In the genomic region with DNA sequence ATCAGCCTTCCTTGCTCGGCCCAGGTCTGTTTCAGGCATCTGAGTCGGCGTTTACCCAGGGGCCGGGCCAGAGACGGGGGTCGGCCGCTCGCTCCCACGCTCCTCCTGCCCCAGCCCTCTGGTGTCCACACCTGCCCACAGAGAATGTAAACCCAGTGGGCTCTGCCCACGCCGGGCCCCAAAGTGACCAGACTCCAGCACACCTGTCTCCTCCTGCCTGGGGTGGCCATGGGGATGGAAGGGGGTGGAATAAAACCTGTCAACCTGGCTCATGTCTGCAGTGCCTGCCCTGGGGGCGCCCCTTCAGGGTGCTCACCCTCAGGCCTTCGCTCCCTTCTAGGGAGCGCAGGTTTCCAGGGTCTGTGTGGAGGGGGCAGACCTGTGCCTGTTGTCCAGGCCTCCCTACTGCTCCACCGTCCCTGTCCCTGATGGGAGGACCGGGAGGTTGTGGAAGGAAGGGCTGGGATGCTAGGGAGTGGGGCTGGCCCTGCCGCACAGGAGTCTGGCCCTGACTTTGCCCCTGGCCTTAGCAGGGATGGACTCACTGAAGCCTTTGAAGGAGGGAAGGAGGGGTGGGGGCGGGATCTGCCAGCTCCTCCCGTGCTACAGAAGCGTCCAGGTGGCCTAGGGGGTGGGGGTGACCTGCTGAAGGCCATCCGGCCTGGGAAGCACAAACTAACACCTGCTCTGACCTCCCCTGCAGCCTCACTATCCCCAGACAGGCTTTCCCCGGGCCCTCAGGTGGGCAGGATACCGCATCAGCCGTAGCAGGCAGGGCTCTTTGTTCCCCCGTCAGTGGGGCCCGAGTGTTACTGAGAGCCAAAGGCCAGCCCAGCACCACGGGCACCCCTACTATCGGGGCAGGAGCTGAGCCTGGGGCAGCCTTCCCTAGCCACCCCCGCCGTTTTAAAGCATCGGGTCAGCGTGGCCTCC, we compare ENCODE assay signal across 1 cellular context.
TF ChIP-seq lines count a peak whose summit lies in the region.

No MANE protein-coding gene starts in this region.

TF ChIP-seq in GM23338, 12 proteins besides CTCF, POLR2A, EP300 and RAD21:
- TF ChIP-seq NANOG (IDR thresholded peaks at IDR 0.05; ENCODE audit: borderline replicate concordance) (no peak), ZNF331 (CRISPR knock-in tag; IDR thresholded peaks at IDR 0.05; ENCODE audit: low read depth) (no peak), POLR2AphosphoS5 (IDR thresholded peaks at IDR 0.05; ENCODE audit: low read depth) (no peak), ZNF114 (CRISPR knock-in tag; IDR thresholded peaks at IDR 0.05) (no peak), EZH2 (IDR thresholded peaks at IDR 0.05; ENCODE audit: low read depth, unreplicated experiment) (no peak), JUNB (IDR thresholded peaks at IDR 0.05; ENCODE audit: unreplicated experiment) (no peak)
- TF ChIP-seq, protein P1, sequence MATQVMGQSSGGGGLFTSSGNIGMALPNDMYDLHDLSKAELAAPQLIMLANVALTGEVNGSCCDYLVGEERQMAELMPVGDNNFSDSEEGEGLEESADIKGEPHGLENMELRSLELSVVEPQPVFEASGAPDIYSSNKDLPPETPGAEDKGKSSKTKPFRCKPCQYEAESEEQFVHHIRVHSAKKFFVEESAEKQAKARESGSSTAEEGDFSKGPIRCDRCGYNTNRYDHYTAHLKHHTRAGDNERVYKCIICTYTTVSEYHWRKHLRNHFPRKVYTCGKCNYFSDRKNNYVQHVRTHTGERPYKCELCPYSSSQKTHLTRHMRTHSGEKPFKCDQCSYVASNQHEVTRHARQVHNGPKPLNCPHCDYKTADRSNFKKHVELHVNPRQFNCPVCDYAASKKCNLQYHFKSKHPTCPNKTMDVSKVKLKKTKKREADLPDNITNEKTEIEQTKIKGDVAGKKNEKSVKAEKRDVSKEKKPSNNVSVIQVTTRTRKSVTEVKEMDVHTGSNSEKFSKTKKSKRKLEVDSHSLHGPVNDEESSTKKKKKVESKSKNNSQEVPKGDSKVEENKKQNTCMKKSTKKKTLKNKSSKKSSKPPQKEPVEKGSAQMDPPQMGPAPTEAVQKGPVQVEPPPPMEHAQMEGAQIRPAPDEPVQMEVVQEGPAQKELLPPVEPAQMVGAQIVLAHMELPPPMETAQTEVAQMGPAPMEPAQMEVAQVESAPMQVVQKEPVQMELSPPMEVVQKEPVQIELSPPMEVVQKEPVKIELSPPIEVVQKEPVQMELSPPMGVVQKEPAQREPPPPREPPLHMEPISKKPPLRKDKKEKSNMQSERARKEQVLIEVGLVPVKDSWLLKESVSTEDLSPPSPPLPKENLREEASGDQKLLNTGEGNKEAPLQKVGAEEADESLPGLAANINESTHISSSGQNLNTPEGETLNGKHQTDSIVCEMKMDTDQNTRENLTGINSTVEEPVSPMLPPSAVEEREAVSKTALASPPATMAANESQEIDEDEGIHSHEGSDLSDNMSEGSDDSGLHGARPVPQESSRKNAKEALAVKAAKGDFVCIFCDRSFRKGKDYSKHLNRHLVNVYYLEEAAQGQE (IDR thresholded peaks at IDR 0.05; ENCODE audit: unreplicated experiment) = no peak
- TF ChIP-seq, protein P2, sequence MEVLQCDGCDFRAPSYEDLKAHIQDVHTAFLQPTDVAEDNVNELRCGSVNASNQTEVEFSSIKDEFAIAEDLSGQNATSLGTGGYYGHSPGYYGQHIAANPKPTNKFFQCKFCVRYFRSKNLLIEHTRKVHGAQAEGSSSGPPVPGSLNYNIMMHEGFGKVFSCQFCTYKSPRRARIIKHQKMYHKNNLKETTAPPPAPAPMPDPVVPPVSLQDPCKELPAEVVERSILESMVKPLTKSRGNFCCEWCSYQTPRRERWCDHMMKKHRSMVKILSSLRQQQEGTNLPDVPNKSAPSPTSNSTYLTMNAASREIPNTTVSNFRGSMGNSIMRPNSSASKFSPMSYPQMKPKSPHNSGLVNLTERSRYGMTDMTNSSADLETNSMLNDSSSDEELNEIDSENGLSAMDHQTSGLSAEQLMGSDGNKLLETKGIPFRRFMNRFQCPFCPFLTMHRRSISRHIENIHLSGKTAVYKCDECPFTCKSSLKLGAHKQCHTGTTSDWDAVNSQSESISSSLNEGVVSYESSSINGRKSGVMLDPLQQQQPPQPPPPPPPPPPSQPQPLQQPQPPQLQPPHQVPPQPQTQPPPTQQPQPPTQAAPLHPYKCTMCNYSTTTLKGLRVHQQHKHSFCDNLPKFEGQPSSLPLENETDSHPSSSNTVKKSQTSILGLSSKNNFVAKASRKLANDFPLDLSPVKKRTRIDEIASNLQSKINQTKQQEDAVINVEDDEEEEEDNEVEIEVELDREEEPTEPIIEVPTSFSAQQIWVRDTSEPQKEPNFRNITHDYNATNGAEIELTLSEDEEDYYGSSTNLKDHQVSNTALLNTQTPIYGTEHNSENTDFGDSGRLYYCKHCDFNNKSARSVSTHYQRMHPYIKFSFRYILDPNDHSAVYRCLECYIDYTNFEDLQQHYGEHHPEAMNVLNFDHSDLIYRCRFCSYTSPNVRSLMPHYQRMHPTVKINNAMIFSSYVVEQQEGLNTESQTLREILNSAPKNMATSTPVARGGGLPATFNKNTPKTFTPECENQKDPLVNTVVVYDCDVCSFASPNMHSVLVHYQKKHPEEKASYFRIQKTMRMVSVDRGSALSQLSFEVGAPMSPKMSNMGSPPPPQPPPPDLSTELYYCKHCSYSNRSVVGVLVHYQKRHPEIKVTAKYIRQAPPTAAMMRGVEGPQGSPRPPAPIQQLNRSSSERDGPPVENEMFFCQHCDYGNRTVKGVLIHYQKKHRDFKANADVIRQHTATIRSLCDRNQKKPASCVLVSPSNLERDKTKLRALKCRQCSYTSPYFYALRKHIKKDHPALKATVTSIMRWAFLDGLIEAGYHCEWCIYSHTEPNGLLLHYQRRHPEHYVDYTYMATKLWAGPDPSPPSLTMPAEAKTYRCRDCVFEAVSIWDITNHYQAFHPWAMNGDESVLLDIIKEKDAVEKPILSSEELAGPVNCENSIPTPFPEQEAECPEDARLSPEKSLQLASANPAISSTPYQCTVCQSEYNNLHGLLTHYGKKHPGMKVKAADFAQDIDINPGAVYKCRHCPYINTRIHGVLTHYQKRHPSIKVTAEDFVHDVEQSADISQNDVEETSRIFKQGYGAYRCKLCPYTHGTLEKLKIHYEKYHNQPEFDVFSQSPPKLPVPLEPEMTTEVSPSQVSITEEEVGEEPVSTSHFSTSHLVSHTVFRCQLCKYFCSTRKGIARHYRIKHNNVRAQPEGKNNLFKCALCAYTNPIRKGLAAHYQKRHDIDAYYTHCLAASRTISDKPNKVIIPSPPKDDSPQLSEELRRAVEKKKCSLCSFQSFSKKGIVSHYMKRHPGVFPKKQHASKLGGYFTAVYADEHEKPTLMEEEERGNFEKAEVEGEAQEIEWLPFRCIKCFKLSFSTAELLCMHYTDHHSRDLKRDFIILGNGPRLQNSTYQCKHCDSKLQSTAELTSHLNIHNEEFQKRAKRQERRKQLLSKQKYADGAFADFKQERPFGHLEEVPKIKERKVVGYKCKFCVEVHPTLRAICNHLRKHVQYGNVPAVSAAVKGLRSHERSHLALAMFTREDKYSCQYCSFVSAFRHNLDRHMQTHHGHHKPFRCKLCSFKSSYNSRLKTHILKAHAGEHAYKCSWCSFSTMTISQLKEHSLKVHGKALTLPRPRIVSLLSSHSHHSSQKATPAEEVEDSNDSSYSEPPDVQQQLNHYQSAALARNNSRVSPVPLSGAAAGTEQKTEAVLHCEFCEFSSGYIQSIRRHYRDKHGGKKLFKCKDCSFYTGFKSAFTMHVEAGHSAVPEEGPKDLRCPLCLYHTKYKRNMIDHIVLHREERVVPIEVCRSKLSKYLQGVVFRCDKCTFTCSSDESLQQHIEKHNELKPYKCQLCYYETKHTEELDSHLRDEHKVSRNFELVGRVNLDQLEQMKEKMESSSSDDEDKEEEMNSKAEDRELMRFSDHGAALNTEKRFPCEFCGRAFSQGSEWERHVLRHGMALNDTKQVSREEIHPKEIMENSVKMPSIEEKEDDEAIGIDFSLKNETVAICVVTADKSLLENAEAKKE (CRISPR knock-in tag; IDR thresholded peaks at IDR 0.05) = no peak
